8 cellular contexts compared by ENCODE assay signal in genomic region chr6:25278914-25279747, GRCh38. TPM values are rescaled to one million over a fixed set of nuclear protein-coding genes. Genes with fewer than 3 reads are reported as not detected.
DNase-seq lines count a peak whose midpoint lies in the region; ATAC-seq and TF ChIP-seq lines count a peak whose summit lies in the region.

Gene CARMIL1, plus strand, starts transcription at chr6:25279374. Its CDS starts 422 bp downstream, at chr6:25279796.

- H3K27me3 Mint-ChIP-seq in HFFc6 (ENCODE audit: insufficient read depth) (no peaks in the 10 kb centered on the region; the same call in none of the 2 replicates), type B pancreatic cell (no peaks in the 10 kb centered on the region)

- H4K20me1 ChIP-seq in SU-DHL-6 (ENCODE audit: low read depth, low read length) = peaks cover 7% of the 10 kb centered on the region; the same call in 1 of the 2 replicates

- H2AFZ ChIP-seq in SU-DHL-6 (ENCODE audit: low read depth, low read length, severe bottlenecking) = peak within 1 kb of the TSS; percentile 94

- intact Hi-C loops in heart right ventricle (cut with DNase I) (loop anchor here in 8 of 10 donors (1.0 to 10.0 kb wide), 8 partner anchors 46 to 326 kb away; no protein-coding TSS in a partner anchor), posterior cingulate gyrus (cut with DNase I) (loop anchor here (5.0 kb wide), 2 partner anchors 213 to 323 kb away; no protein-coding TSS in a partner anchor)

- peak within 1 kb of the TSS; percentile 78 for H3K4me2 ChIP-seq in SU-DHL-6 (ENCODE audit: low read depth, low read length, poor library complexity, severe bottlenecking)

- DNase-seq in GM12864 (ENCODE audit: low read depth) = peak; percentile 36
- peak; percentile 60 for DNase-seq in HFFc6
- DNase-seq in NCI-H1048 (lab: John Stamatoyannopoulos, UW) = peak; percentile 53
- peak; percentile 93 for DNase-seq in adipocyte (ENCODE audit: low read depth)
- peak; percentile 75 to 78 for DNase-seq in heart right ventricle
- peak; percentile 47 to 97 (median 79) for DNase-seq in posterior cingulate gyrus
- peak; percentile 83 for DNase-seq in type B pancreatic cell (ENCODE audit: extremely low spot score, unreplicated experiment)

- H3F3A ChIP-seq in SU-DHL-6 (ENCODE audit: insufficient read depth) = peaks cover 34% of the 10 kb centered on the region

- H3K27ac Mint-ChIP-seq in HFFc6 = peak within 1 kb of the TSS; percentile 75
- H3K27ac Mint-ChIP-seq in type B pancreatic cell = peak within 1 kb of the TSS; percentile 92

- no peaks in the 10 kb centered on the region for H3K27me3 ChIP-seq in SU-DHL-6 (ENCODE audit: low read length)
- no peaks in the 10 kb centered on the region for H3K27me3 ChIP-seq in adipocyte (replicated peaks; ENCODE audit: control insufficient read depth, insufficient read depth, low read length)
- peaks cover 0 to 33% (median 14%) of the 10 kb centered on the region in 7 donors for H3K27me3 ChIP-seq in heart right ventricle

- no peaks in the 10 kb centered on the region for H3K9me3 ChIP-seq in SU-DHL-6 (ENCODE audit: insufficient read depth, low read length)
- H3K9me3 ChIP-seq in adipocyte (ENCODE audit: control insufficient read depth, low read length) = no peaks in the 10 kb centered on the region
- no peaks in the 10 kb centered on the region for H3K9me3 ChIP-seq in heart right ventricle

- ATAC-seq in heart right ventricle = peak; percentile 88 to 96 (median 94)

- peak within 1 kb of the TSS; percentile 76 for H3K9ac ChIP-seq in SU-DHL-6 (ENCODE audit: low read length)
- H3K9ac ChIP-seq in adipocyte (ENCODE audit: low read length) = peak within 1 kb of the TSS; percentile 86

- WGBS in heart right ventricle, 2 donors = 0% methylated on average over 65 to 81 of the region's 81 CpGs

- no peaks in the 10 kb centered on the region for H3K36me3 ChIP-seq in SU-DHL-6 (ENCODE audit: low read length)
- H3K36me3 ChIP-seq in adipocyte (ENCODE audit: control insufficient read depth, insufficient read depth, low read length, severe bottlenecking) = no peaks in the 10 kb centered on the region
- H3K36me3 ChIP-seq in heart right ventricle = no peaks in the 10 kb centered on the region

- H3K9me2 ChIP-seq in SU-DHL-6 (replicated peaks; ENCODE audit: insufficient read depth, low read length) = no peaks in the 10 kb centered on the region

- H3K27ac ChIP-seq in SU-DHL-6 (ENCODE audit: low read depth, low read length) (peak within 1 kb of the TSS; percentile 31), heart right ventricle (peak within 1 kb of the TSS; percentile 53 to 84 (median 67))

- H3K9me3 Mint-ChIP-seq in HFFc6 (no peaks in the 10 kb centered on the region), type B pancreatic cell (no peaks in the 10 kb centered on the region)

- H3K36me3 Mint-ChIP-seq in HFFc6 (ENCODE audit: low read depth) (no peaks in the 10 kb centered on the region), type B pancreatic cell (no peaks in the 10 kb centered on the region)

- peak; percentile 67 for TF ChIP-seq CTCF in GM12864 (IDR thresholded peaks at IDR 0.05; ENCODE audit: low read depth, low read length, missing control alignments)
- TF ChIP-seq CTCF in HFFc6 (IDR thresholded peaks at IDR 0.05) = peak; percentile 82
- peak; percentile 87 for TF ChIP-seq CTCF in SU-DHL-6 (IDR thresholded peaks at IDR 0.05; ENCODE audit: insufficient read depth, low read length, poor library complexity, severe bottlenecking)
- TF ChIP-seq CTCF in heart right ventricle (IDR thresholded peaks at IDR 0.05) = peak; percentile 46 to 84 (median 69)
- peak; percentile 76 for TF ChIP-seq CTCF in type B pancreatic cell (conservative IDR thresholded peaks at IDR 0.05)

- H3K79me2 ChIP-seq in SU-DHL-6 (ENCODE audit: insufficient read depth, low read length) = peaks cover 31% of the 10 kb centered on the region; the same call in 1 of the 2 replicates

- peak within 1 kb of the TSS; percentile 70 for H3K4me3 ChIP-seq in GM12864 (ENCODE audit: low read depth, low read length)
- H3K4me3 ChIP-seq in SU-DHL-6 (ENCODE audit: insufficient read depth, low read length, poor library complexity, severe bottlenecking) = peak within 1 kb of the TSS; percentile 71
- H3K4me3 ChIP-seq in adipocyte (ENCODE audit: low read length) = peak within 1 kb of the TSS; percentile 92
- peak within 1 kb of the TSS; percentile 59 to 96 (median 79) for H3K4me3 ChIP-seq in heart right ventricle

- peaks cover 44% of the 10 kb centered on the region for H3K4me1 Mint-ChIP-seq in HFFc6 (ENCODE audit: low read depth)
- H3K4me1 Mint-ChIP-seq in type B pancreatic cell (ENCODE audit: unreplicated experiment) = peaks cover 22% of the 10 kb centered on the region

- peak within 1 kb of the TSS; percentile 94 for H3K4me3 Mint-ChIP-seq in HFFc6
- peak within 1 kb of the TSS; percentile 95 for H3K4me3 Mint-ChIP-seq in type B pancreatic cell

- H3K4me1 ChIP-seq in adipocyte (ENCODE audit: control insufficient read depth, insufficient read depth, low read length) = peaks cover 32% of the 10 kb centered on the region
- H3K4me1 ChIP-seq in heart right ventricle = peaks cover 8 to 26% (median 18%) of the 10 kb centered on the region in 9 donors

RNA-seq across cellular contexts. Expression of gene CARMIL1, which starts in this region (rescaled TPM):
- 10 to 100 TPM; 12.2 to 15.6 (median 13.7) TPM for total RNA-seq in HFFc6 (2021; fragmentation: NEBNext Ultra II Directional; extraction: Animal tissue kit (Norgen Biotek cat#: 25700))
- 10 to 100 TPM in 1 of 10 donors, 1 to 10 TPM in 9; 1.2 to 10.3 (median 4.1) TPM for total RNA-seq in heart right ventricle
- 1 to 10 TPM; 3.1 to 8.2 TPM for polyA plus RNA-seq in heart right ventricle
- total RNA-seq in type B pancreatic cell (ENCODE audit: low replicate concordance) = 11.8 and 17.2 TPM in 2 replicates

Comparison
In these comparisons a context has a peak if more than half of its experiments do, and no peak if none do; other contexts are left out.
1. Peak in every context shown above with its lines: DNase-seq, ATAC-seq, H3K4me3 ChIP-seq and H3K27ac ChIP-seq.
2. DNase-seq: peak in every context shown above with its lines; median percentile 93 in adipocyte; 83 in type B pancreatic cell; 79 in posterior cingulate gyrus; 76 in heart right ventricle; 60 in HFFc6; 53 in NCI-H1048; 36 in GM12864.